Comparison of ENCODE assay signal across 19 cellular contexts in the genomic region with DNA sequence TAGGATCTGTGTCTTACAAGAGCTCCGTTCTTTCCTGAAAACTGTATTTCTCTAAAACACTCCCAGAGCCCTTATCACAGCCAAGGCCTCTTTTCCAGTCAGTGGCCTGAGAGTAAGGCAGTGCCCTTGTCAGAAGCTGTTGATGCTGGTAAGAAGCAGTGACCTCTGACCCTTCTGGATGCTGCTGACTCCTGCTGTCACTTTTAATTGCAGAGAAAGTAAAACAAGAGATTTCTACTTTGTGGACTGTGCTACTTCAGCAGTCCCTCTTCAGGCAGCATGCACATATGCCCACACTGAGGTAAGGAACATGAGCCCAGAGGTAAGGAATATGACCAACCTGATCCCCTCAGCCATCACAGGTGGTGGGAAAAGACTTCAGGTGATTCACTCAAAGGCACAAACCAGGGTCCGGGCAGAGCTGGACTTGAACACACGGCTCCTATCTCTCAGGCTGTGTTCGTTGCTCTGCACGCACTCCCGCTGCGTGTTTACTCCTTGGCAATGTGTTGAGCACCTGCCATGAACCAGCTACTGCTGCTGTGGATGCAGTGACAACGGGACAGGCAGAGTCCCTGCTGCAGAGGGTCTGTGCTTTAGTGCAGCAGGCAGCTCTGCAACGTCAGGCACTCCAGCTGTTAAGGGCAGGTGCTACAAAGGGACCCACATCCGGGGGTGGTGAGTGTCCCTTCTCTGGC.
A peak's percentile ranks its signal among the peaks of the same experiment; 100 is the strongest.
DNase-seq lines count a peak whose midpoint lies in the region; ATAC-seq, FAIRE-seq and TF ChIP-seq lines count a peak whose summit lies in the region.
"Had no signal": no experiment of that assay in that cellular context is flagged by ENCODE, and none has a peak within 500 bp of the region (broad histone marks: within the 10 kb centered on the region; RNA-seq: fewer than 3 reads in every experiment).

No MANE protein-coding gene starts in this region.

- peak; percentile 15 for DNase-seq in activated CD4-positive, alpha-beta T cell treated with anti-CD3 and anti-CD28 coated beads for 36 hours
- no peak for DNase-seq in activated CD4-positive, alpha-beta T cell treated with anti-CD3 and anti-CD28 coated beads, Interleukin-2, amount 50 U/mL, for 1 hour
- DNase-seq in H1 (ENCODE audit: low read depth in 1 of 2, low spot score in 2 of 2) (no peak), NK-92 (lab: John Stamatoyannopoulos, UW; ENCODE audit: unreplicated experiment) (no peak), HCEC 1CT (no peak)
- DNase-seq in stimulated activated effector memory CD8-positive, alpha-beta T cell treated with anti-CD3 and anti-CD28 coated beads, Interleukin-12 subunit alpha, Interleukin-12 subunit beta, amount 100 ng/mL, for 72 hours (ENCODE audit: low spot score in 2 of 2): no peak
- DNase-seq: esophagus squamous epithelium, gastrocnemius medialis, NCI-H524 treated with DMSO at 0.1 percent for 48 hours, occipital lobe, T1000 had no signal

- peak overlapping the region; percentile 49 for H4K91ac ChIP-seq in H1 (replicated peaks; ENCODE audit: insufficient read length, low read length)

- H2BK120ac ChIP-seq in H1 (replicated peaks; ENCODE audit: low read depth, low read length): no peak overlapping the region

- H3K36me3 Mint-ChIP-seq in activated CD4-positive, alpha-beta T cell treated with anti-CD3 and anti-CD28 coated beads for 36 hours (ENCODE audit: low read depth): no peaks in the 10 kb centered on the region
- H3K36me3 Mint-ChIP-seq in stimulated activated effector memory CD8-positive, alpha-beta T cell treated with anti-CD3 and anti-CD28 coated beads, Interleukin-12 subunit alpha, Interleukin-12 subunit beta, amount 100 ng/mL, for 72 hours: no peaks in the 10 kb centered on the region
- H3K36me3 Mint-ChIP-seq: activated naive CD8-positive, alpha-beta T cell; WTC11 had no signal

- H3K56ac ChIP-seq in H1 (replicated peaks; ENCODE audit: insufficient read length, low read depth, low read length): no peak overlapping the region

- TF ChIP-seq CTCF in H1 (IDR thresholded peaks at IDR 0.05; ENCODE audit: control extremely low read depth in 1 of 3, insufficient read depth in 1 of 3, low read depth in 1 of 3, low read length in 3 of 3): no peak

- H3K27me3 Mint-ChIP-seq in activated CD4-positive, alpha-beta T cell treated with anti-CD3 and anti-CD28 coated beads for 36 hours: no peaks in the 10 kb centered on the region
- H3K27me3 Mint-ChIP-seq: activated naive CD8-positive, alpha-beta T cell; IgD-negative memory B cell had no signal

- H2BK5ac ChIP-seq in H1 (ENCODE audit: low read depth, low read length): peak overlapping the region; percentile 10; the same call in 1 of the 2 replicates

- TF ChIP-seq EP300 in H1 (IDR thresholded peaks at IDR 0.05; ENCODE audit: borderline replicate concordance in 1 of 2, low read depth in 2 of 2, low read length in 2 of 2): no peak

- no peaks in the 10 kb centered on the region; a peak in 1 of 7 replicates for H3K27me3 ChIP-seq in H1 (replicated peaks in 1 of 4; ENCODE audit: control insufficient read depth in 3 of 4, extremely low read depth in 1 of 4, insufficient read depth in 3 of 4, low read length in 3 of 4)
- H3K27me3 ChIP-seq: body of pancreas, esophagus squamous epithelium, gastrocnemius medialis had no signal

- no peak overlapping the region for H3K4me2 ChIP-seq in H1 (ENCODE audit: insufficient read depth in 1 of 2, low read depth in 2 of 2, low read length in 2 of 2)

- intact Hi-C loops in activated CD4-positive, alpha-beta T cell treated with anti-CD3 and anti-CD28 coated beads for 36 hours (cut with DNase I, micrococcal nuclease): no loop called here

- peaks cover 0 to 21% (median 5%) of the 10 kb centered on the region in 4 experiments; a peak in 3 of 7 replicates for H3K4me1 ChIP-seq in H1 (replicated peaks in 1 of 4; ENCODE audit: control insufficient read depth in 3 of 4, insufficient read depth in 4 of 4, low read length in 3 of 4)
- H3K4me1 ChIP-seq: Caco-2, gastrocnemius medialis had no signal

- no peaks in the 10 kb centered on the region for H3K23me2 ChIP-seq in H1 (ENCODE audit: low read depth, low read length)

- no peaks in the 10 kb centered on the region for H3K36me3 ChIP-seq in KOPT-K1 (ENCODE audit: insufficient read depth, low read length)
- H3K36me3 ChIP-seq in H1 (ENCODE audit: control insufficient read depth in 2 of 4, insufficient read depth in 4 of 4, low read length in 3 of 4): no peaks in the 10 kb centered on the region
- H3K36me3 ChIP-seq: esophagus squamous epithelium, gastrocnemius medialis had no signal

- H3K23ac ChIP-seq in H1 (ENCODE audit: insufficient read length): no peak overlapping the region

- no peak overlapping the region for H3K4ac ChIP-seq in H1 (replicated peaks; ENCODE audit: insufficient read length, low read depth, low read length)

- no peak for TF ChIP-seq RAD21 in H1 (IDR thresholded peaks at IDR 0.05 in 1 of 2, conservative IDR thresholded peaks at IDR 0.05 in 1 of 2; ENCODE audit: low read depth in 2 of 2, low read length in 2 of 2)

- H3K9me3 Mint-ChIP-seq in activated CD4-positive, alpha-beta T cell treated with anti-CD3 and anti-CD28 coated beads for 36 hours (ENCODE audit: low read depth): no peaks in the 10 kb centered on the region
- H3K9me3 Mint-ChIP-seq in stimulated activated effector memory CD8-positive, alpha-beta T cell treated with anti-CD3 and anti-CD28 coated beads, Interleukin-12 subunit alpha, Interleukin-12 subunit beta, amount 100 ng/mL, for 72 hours: no peaks in the 10 kb centered on the region
- H3K9me3 Mint-ChIP-seq: IgD-negative memory B cell, WTC11 had no signal

- H3K9me3 ChIP-seq in KOPT-K1 (ENCODE audit: insufficient read depth, low read length, poor library complexity, severe bottlenecking) (no peaks in the 10 kb centered on the region), H1 (ENCODE audit: insufficient read depth in 2 of 2, low read depth in 1 of 2, low read length in 1 of 2) (no peaks in the 10 kb centered on the region)
- H3K9me3 ChIP-seq: body of pancreas, Caco-2, esophagus squamous epithelium, gastrocnemius medialis had no signal

- no peaks in the 10 kb centered on the region for H3K79me2 ChIP-seq in H1 (ENCODE audit: control insufficient read depth in 1 of 2, insufficient read depth in 2 of 2, low read length in 2 of 2)

- H2BK15ac ChIP-seq in H1 (ENCODE audit: low read length): peak overlapping the region; percentile 98

- H3K4me1 Mint-ChIP-seq in activated CD4-positive, alpha-beta T cell treated with anti-CD3 and anti-CD28 coated beads for 36 hours: peaks cover 6% of the 10 kb centered on the region
- no peaks in the 10 kb centered on the region for H3K4me1 Mint-ChIP-seq in stimulated activated effector memory CD8-positive, alpha-beta T cell treated with anti-CD3 and anti-CD28 coated beads, Interleukin-12 subunit alpha, Interleukin-12 subunit beta, amount 100 ng/mL, for 72 hours
- H3K4me1 Mint-ChIP-seq: IgD-negative memory B cell had no signal

- H3K79me1 ChIP-seq in H1 (ENCODE audit: low read depth, low read length): no peaks in the 10 kb centered on the region

- no peak for FAIRE-seq in H1 (lab: Jason Lieb, UNC)
- FAIRE-seq: urothelium cell line had no signal

- WGBS in H1 (ENCODE audit: extremely low coverage in 1 of 2, insufficient coverage in 1 of 2, insufficient read length in 1 of 2, insufficient replicate concordance in 2 of 2, low coverage in 1 of 2, low lambda C conversion rate in 2 of 2, missing lambda C conversion rate in 1 of 2), 2 experiments: 86% methylated on average over 10 of the region's 10 CpGs; no CpG with 5 or more reads in 1 of the 2 experiments

- no peak overlapping the region for H3K4me3 Mint-ChIP-seq in activated CD4-positive, alpha-beta T cell treated with anti-CD3 and anti-CD28 coated beads for 36 hours
- no peak overlapping the region for H3K4me3 Mint-ChIP-seq in stimulated activated effector memory CD8-positive, alpha-beta T cell treated with anti-CD3 and anti-CD28 coated beads, Interleukin-12 subunit alpha, Interleukin-12 subunit beta, amount 100 ng/mL, for 72 hours
- H3K4me3 Mint-ChIP-seq: activated naive CD8-positive, alpha-beta T cell; IgD-negative memory B cell; WTC11 had no signal

- peak overlapping the region; percentile 45 for H3K27ac ChIP-seq in KOPT-K1 (ENCODE audit: low read depth, low read length, poor library complexity, severe bottlenecking)
- H3K27ac ChIP-seq in H1 (ENCODE audit: low read depth, low read length): no peak overlapping the region
- H3K27ac ChIP-seq: gastrocnemius medialis had no signal

- no peak overlapping the region for H2AK5ac ChIP-seq in H1 (ENCODE audit: low read depth, low read length)

- no peak overlapping the region for H4K8ac ChIP-seq in H1 (ENCODE audit: extremely low read depth, insufficient read depth, low read length)

- CTCF ChIA-PET in activated CD4-positive, alpha-beta T cell treated with anti-CD3 and anti-CD28 coated beads for 36 hours (lab: Charles Lee): interaction anchor here (0.6 kb wide), 1 partner anchor 544 kb away, joined by 4 read pairs; no protein-coding TSS in a partner anchor
- CTCF ChIA-PET in H1 (lab: Charles Lee; ENCODE audit: partially characterized antibody): interaction anchor here (1.2 kb wide), 1 partner anchor 12 kb away, joined by 3 read pairs; no protein-coding TSS in a partner anchor

- no peak overlapping the region; the same call in 1 of the 2 replicates for H3K18ac ChIP-seq in H1 (ENCODE audit: extremely low read depth, low read length)

- H4K20me1 ChIP-seq in H1 (replicated peaks in 1 of 2; ENCODE audit: control insufficient read depth in 1 of 2, insufficient read depth in 2 of 2, low read length in 2 of 2): no peaks in the 10 kb centered on the region

- no peak overlapping the region for H2BK20ac ChIP-seq in H1 (ENCODE audit: low read length)

- H4K5ac ChIP-seq in H1 (ENCODE audit: insufficient read length, low read depth, low read length): no peak overlapping the region

- ATAC-seq in activated CD4-positive, alpha-beta T cell treated with anti-CD3 and anti-CD28 coated beads for 36 hours: no peak
- peak; percentile 27 for ATAC-seq in stimulated activated effector memory CD8-positive, alpha-beta T cell treated with anti-CD3 and anti-CD28 coated beads, Interleukin-12 subunit alpha, Interleukin-12 subunit beta, amount 100 ng/mL, for 72 hours
- no peak for ATAC-seq in GM19455 (IDR thresholded peaks at IDR 0.05; ENCODE audit: unreplicated experiment)
- ATAC-seq: gastrocnemius medialis had no signal

- no peak overlapping the region for H2BK12ac ChIP-seq in H1 (ENCODE audit: low read depth, low read length)

- POLR2A ChIA-PET in activated CD4-positive, alpha-beta T cell treated with anti-CD3 and anti-CD28 coated beads for 36 hours (lab: Charles Lee): no interaction called here
- POLR2A ChIA-PET in H1 (lab: Charles Lee; ENCODE audit: partially characterized antibody): interaction anchor here (0.6 kb wide), 1 partner anchor 736 kb away, joined by 3 read pairs; no protein-coding TSS in a partner anchor

- H3K4me3 ChIP-seq in H1 (ENCODE audit: extremely low read depth in 1 of 4, insufficient read depth in 2 of 4, low read depth in 3 of 4, low read length in 4 of 4): no peak overlapping the region
- H3K4me3 ChIP-seq: body of pancreas, esophagus squamous epithelium, gastrocnemius medialis had no signal

- H3K9ac ChIP-seq in H1 (replicated peaks in 1 of 4; ENCODE audit: extremely low read depth in 1 of 4, low read depth in 3 of 4, low read length in 3 of 4): no peak overlapping the region

- H3K27ac Mint-ChIP-seq in activated CD4-positive, alpha-beta T cell treated with anti-CD3 and anti-CD28 coated beads for 36 hours: no peak overlapping the region
- no peak overlapping the region for H3K27ac Mint-ChIP-seq in stimulated activated effector memory CD8-positive, alpha-beta T cell treated with anti-CD3 and anti-CD28 coated beads, Interleukin-12 subunit alpha, Interleukin-12 subunit beta, amount 100 ng/mL, for 72 hours
- H3K27ac Mint-ChIP-seq: activated naive CD8-positive, alpha-beta T cell; IgD-negative memory B cell had no signal

- TF ChIP-seq POLR2A in H1 (IDR thresholded peaks at IDR 0.05; ENCODE audit: control extremely low read depth in 1 of 2, low read depth in 2 of 2, low read length in 2 of 2): no peak

- 0 out of 2 replicates have a peak overlapping the region, but pooled peaks have one; percentile 12 for H2AFZ ChIP-seq in H1 (ENCODE audit: low read length)

- no peak overlapping the region for H3K14ac ChIP-seq in H1 (ENCODE audit: insufficient read length)
